ENCODE assay signal across 15 cellular contexts in the genomic region with DNA sequence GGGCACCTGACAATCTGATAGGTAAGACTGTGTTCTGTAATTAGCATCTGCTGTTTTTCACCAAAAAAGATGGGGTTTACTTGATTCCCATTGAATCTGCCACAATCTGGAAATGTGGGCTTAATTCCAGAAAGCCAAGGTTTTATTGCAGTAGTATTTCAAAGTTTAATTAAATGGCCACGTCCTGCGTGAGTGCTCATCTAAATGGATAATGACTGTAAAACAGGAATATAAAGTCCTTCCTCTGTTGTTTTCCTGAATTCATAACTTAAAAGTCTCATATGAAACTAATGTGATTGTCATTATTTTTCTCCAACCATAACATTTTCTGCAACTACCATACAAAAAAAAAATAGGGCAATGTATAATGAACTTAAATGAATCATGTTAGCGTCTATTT. TPM values are rescaled to one million over a fixed set of nuclear protein-coding genes. Genes with fewer than 3 reads are reported as not detected.
DNase-seq lines count a peak whose midpoint lies in the region; ATAC-seq and TF ChIP-seq lines count a peak whose summit lies in the region.
"Had no signal": no experiment of that assay in that cellular context is flagged by ENCODE, and none has a peak within 500 bp of the region (broad histone marks: within the 10 kb centered on the region; RNA-seq: fewer than 3 reads in every experiment).

No MANE protein-coding gene starts in this region.

- H3K79me2 ChIP-seq in Karpas-422 (ENCODE audit: low read length), result peaks cover 54% of the 10 kb centered on the region

- H3K4me3 ChIP-seq in Karpas-422 (ENCODE audit: low read length), result no peak overlapping the region
- H3K4me3 ChIP-seq: right atrium auricular region had no signal

- peak overlapping the region; percentile 96 for H3K4me2 ChIP-seq in Karpas-422 (ENCODE audit: low read depth, low read length, poor library complexity, severe bottlenecking)

- H2AFZ ChIP-seq in Karpas-422 (ENCODE audit: low read length), result no peak overlapping the region

- ATAC-seq in activated T-cell treated with anti-CD3 and anti-CD28 coated beads, Interleukin-2, amount 50 U/mL, for 4 hours, result no peak
- ATAC-seq in HG02610 (IDR thresholded peaks at IDR 0.05; ENCODE audit: unreplicated experiment), result no peak

- TF ChIP-seq CTCF in neural crest cell (conservative IDR thresholded peaks at IDR 0.05), result no peak

- H3K4me1 Mint-ChIP-seq in activated T-cell treated with anti-CD3 and anti-CD28 coated beads, Interleukin-2, amount 50 U/mL, for 4 hours (ENCODE audit: low read depth), result peaks cover 33% of the 10 kb centered on the region
- peaks cover 35% of the 10 kb centered on the region for H3K4me1 Mint-ChIP-seq in activated naive CD8-positive, alpha-beta T cell treated with anti-CD3 and anti-CD28 coated beads for 36 hours
- peaks cover 29% of the 10 kb centered on the region for H3K4me1 Mint-ChIP-seq in neural crest cell

- H3K4me3 Mint-ChIP-seq in activated T-cell treated with anti-CD3 and anti-CD28 coated beads, Interleukin-2, amount 50 U/mL, for 4 hours, result peak overlapping the region; percentile 40
- H3K4me3 Mint-ChIP-seq in activated naive CD8-positive, alpha-beta T cell treated with anti-CD3 and anti-CD28 coated beads for 36 hours, result peak overlapping the region; percentile 49
- H3K4me3 Mint-ChIP-seq in neural crest cell, result peak overlapping the region; percentile 70

- H3K36me3 ChIP-seq in Karpas-422 (ENCODE audit: insufficient read depth, low read length), result peaks cover 36% of the 10 kb centered on the region

- no peak overlapping the region for H3K27ac ChIP-seq in Karpas-422 (ENCODE audit: low read length)

- DNase-seq in activated T-cell treated with anti-CD3 and anti-CD28 coated beads, Interleukin-2, amount 50 U/mL, for 4 hours, result no peak
- DNase-seq in activated T-cell treated with anti-CD3 and anti-CD28 coated beads for 4 hours (no peak), Karpas-422 (no peak), neural crest cell (ENCODE audit: low read depth, low spot score) (no peak), GM03348 (ENCODE audit: low spot score) (no peak), NCI-H2196 (lab: John Stamatoyannopoulos, UW; ENCODE audit: unreplicated experiment) (no peak)
- no peak for DNase-seq in activated naive CD8-positive, alpha-beta T cell treated with anti-CD3 and anti-CD28 coated beads for 36 hours
- DNase-seq: activated CD4-positive, alpha-beta memory T cell treated with anti-CD3 and anti-CD28 coated beads, Interleukin-2, amount 10 ng/mL, durations not matched to agents 7 days and 5 days; aorta; kidney; mesendoderm; NCI-H1694 treated with DMSO at 0.1 percent for 48 hours; NCI-H524 treated with DMSO at 0.1 percent for 48 hours had no signal

- peaks cover 22% of the 10 kb centered on the region for H3K4me1 ChIP-seq in Karpas-422 (ENCODE audit: low read length)

- no peak overlapping the region for H3K27ac Mint-ChIP-seq in activated naive CD8-positive, alpha-beta T cell treated with anti-CD3 and anti-CD28 coated beads for 36 hours
- no peak overlapping the region for H3K27ac Mint-ChIP-seq in neural crest cell (ENCODE audit: unreplicated experiment)
- H3K27ac Mint-ChIP-seq: activated CD4-positive, alpha-beta memory T cell treated with anti-CD3 and anti-CD28 coated beads, Interleukin-2, amount 10 ng/mL, durations not matched to agents 7 days and 5 days had no signal

- H3K27me3 Mint-ChIP-seq in activated T-cell treated with anti-CD3 and anti-CD28 coated beads, Interleukin-2, amount 50 U/mL, for 4 hours (ENCODE audit: low read depth), result no peaks in the 10 kb centered on the region
- no peaks in the 10 kb centered on the region for H3K27me3 Mint-ChIP-seq in activated naive CD8-positive, alpha-beta T cell treated with anti-CD3 and anti-CD28 coated beads for 36 hours
- peaks cover 9% of the 10 kb centered on the region for H3K27me3 Mint-ChIP-seq in neural crest cell (ENCODE audit: low read depth)

- H3K9me2 ChIP-seq in Karpas-422 (replicated peaks; ENCODE audit: insufficient read depth, low read length), result no peaks in the 10 kb centered on the region

- H3K9me3 Mint-ChIP-seq in activated T-cell treated with anti-CD3 and anti-CD28 coated beads, Interleukin-2, amount 50 U/mL, for 4 hours, result no peaks in the 10 kb centered on the region
- H3K9me3 Mint-ChIP-seq in activated naive CD8-positive, alpha-beta T cell treated with anti-CD3 and anti-CD28 coated beads for 36 hours, result no peaks in the 10 kb centered on the region
- H3K9me3 Mint-ChIP-seq in neural crest cell, result no peaks in the 10 kb centered on the region
- H3K9me3 Mint-ChIP-seq: activated CD4-positive, alpha-beta memory T cell treated with anti-CD3 and anti-CD28 coated beads, Interleukin-2, amount 10 ng/mL, durations not matched to agents 7 days and 5 days had no signal

- no peak overlapping the region for H3K9ac ChIP-seq in Karpas-422 (ENCODE audit: low read length)

- peaks cover 35% of the 10 kb centered on the region for H3K36me3 Mint-ChIP-seq in activated T-cell treated with anti-CD3 and anti-CD28 coated beads, Interleukin-2, amount 50 U/mL, for 4 hours (ENCODE audit: insufficient read depth)
- peaks cover 32% of the 10 kb centered on the region for H3K36me3 Mint-ChIP-seq in activated naive CD8-positive, alpha-beta T cell treated with anti-CD3 and anti-CD28 coated beads for 36 hours
- peaks cover 7% of the 10 kb centered on the region for H3K36me3 Mint-ChIP-seq in neural crest cell (ENCODE audit: low read depth)

- H3K9me3 ChIP-seq in Karpas-422 (ENCODE audit: low read length), result no peaks in the 10 kb centered on the region
- H3K9me3 ChIP-seq: right atrium auricular region had no signal

- H3K27me3 ChIP-seq in Karpas-422 (ENCODE audit: low read length), result no peaks in the 10 kb centered on the region
- H3K27me3 ChIP-seq: right atrium auricular region had no signal

- no peaks in the 10 kb centered on the region for H4K20me1 ChIP-seq in Karpas-422 (ENCODE audit: insufficient read depth, low read depth, low read length)

RNA-seq across cellular contexts. Expression of a gene that starts 2.4 kb away (rescaled TPM):
- total RNA-seq in activated T-cell treated with anti-CD3 and anti-CD28 coated beads, Interleukin-2, amount 50 U/mL, for 4 hours, result 10 to 100 TPM; 43.2 to 53.2 (median 49.7) TPM
- 30.4 and 40.3 TPM in 2 replicates for total RNA-seq in Karpas-422 (2014; rRNA removed; shearing (Covaris generic); ENCODE audit: low replicate concordance)
- total RNA-seq in activated naive CD8-positive, alpha-beta T cell treated with anti-CD3 and anti-CD28 coated beads for 36 hours, result 10 to 100 TPM; 75.7 to 78.7 TPM
- total RNA-seq in neural crest cell, result 28.5 and 28.7 TPM in 2 replicates
